Comparison of ENCODE assay signal across 1 cellular context in genomic region chr9:33000682-33001055, GRCh38.
A peak's percentile ranks its signal among the peaks of the same experiment; 100 is the strongest.
TF ChIP-seq lines count a peak whose summit lies in the region.

No MANE protein-coding gene starts in this region.

TF ChIP-seq in GM12878, 131 proteins besides CTCF, POLR2A, EP300 and RAD21:
- TF ChIP-seq RUNX3 (IDR thresholded peaks at IDR 0.05; ENCODE audit: low read length): peak; percentile 24
